ENCODE assay signal across 11 cellular contexts in the genomic region with DNA sequence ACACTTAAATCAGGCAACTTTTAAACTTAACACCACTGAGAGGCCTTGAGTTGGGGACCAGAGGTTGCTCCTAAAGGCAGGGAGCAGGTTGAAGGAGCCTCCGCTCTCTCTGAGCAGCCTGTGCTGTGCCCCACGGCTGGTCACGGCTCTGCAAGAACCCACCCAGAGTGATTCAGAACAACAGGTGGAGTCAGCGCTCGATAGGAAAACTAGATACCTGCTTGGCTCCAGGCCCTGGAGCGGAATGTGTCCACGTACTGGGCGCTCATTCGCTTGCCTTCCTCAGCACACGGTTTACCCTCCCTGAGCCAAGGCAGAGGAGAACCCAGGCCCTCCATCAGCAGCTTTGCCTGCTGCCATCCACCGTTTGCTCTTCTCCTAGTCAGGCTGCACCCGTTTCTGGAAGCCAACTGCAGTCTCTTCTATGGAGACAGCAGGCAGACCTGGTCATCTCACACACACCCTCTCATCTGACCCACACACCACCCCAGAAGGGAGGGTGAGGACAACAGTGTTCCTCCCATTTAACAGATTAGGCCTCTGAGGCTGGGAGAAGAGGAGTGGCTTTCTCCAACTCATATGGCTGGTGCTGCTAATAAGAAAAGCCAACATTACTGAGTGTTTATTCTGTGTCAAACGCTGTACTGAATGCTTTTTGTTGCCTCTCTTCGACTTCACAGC. TPM values are rescaled to one million over a fixed set of nuclear protein-coding genes. Genes with fewer than 3 reads are reported as not detected.
A peak's percentile ranks its signal among the peaks of the same experiment; 100 is the strongest.
DNase-seq lines count a peak whose midpoint lies in the region; ATAC-seq, FAIRE-seq and TF ChIP-seq lines count a peak whose summit lies in the region.
"Had no signal": no experiment of that assay in that cellular context is flagged by ENCODE, and none has a peak within 500 bp of the region (broad histone marks: within the 10 kb centered on the region; RNA-seq: fewer than 3 reads in every experiment).

No MANE protein-coding gene starts in this region.

- POLR2A ChIA-PET in SK-N-SH (lab: Yijun Ruan, JAX) = no interaction called here

- in situ Hi-C loops in G401 (cut with HindIII; ENCODE audit: low sequenced_read_pairs) = no loop called here

- no peak overlapping the region for H3K4me3 Mint-ChIP-seq in activated T-cell treated with anti-CD3 and anti-CD28 coated beads, Interleukin-2, amount 50 U/mL, for 24 hours

- H3K36me3 ChIP-seq in bronchial epithelial cell (ENCODE audit: control insufficient read depth, insufficient read depth, low read length) = no peaks in the 10 kb centered on the region
- H3K36me3 ChIP-seq in mucosa of stomach (ENCODE audit: control insufficient read depth, insufficient read depth, low read length) = no peaks in the 10 kb centered on the region
- no peaks in the 10 kb centered on the region for H3K36me3 ChIP-seq in thoracic aorta
- no peaks in the 10 kb centered on the region for H3K36me3 ChIP-seq in SK-N-SH (replicated peaks in 1 of 2; ENCODE audit: control insufficient read depth in 1 of 2, insufficient read depth in 2 of 2, low read length in 1 of 2)
- H3K36me3 ChIP-seq: upper lobe of left lung had no signal

- TF ChIP-seq EP300 in SK-N-SH (IDR thresholded peaks at IDR 0.05; ENCODE audit: borderline replicate concordance in 1 of 2, low read depth in 1 of 2, low read length in 1 of 2) = no peak

- TF ChIP-seq CTCF in bronchial epithelial cell (IDR thresholded peaks at IDR 0.05; ENCODE audit: insufficient read depth, low read length, severe bottlenecking) (no peak), thoracic aorta (IDR thresholded peaks at IDR 0.05) (no peak), SK-N-SH (IDR thresholded peaks at IDR 0.05) (no peak)

- H3K4me2 ChIP-seq in SK-N-SH = no peak overlapping the region

- H3K9me3 ChIP-seq in mucosa of stomach (ENCODE audit: control insufficient read depth, low read length) (no peaks in the 10 kb centered on the region), thoracic aorta (no peaks in the 10 kb centered on the region), SK-N-SH (no peaks in the 10 kb centered on the region)
- H3K9me3 ChIP-seq: upper lobe of left lung had no signal

- no peak for DNase-seq in activated T-cell treated with anti-CD3 and anti-CD28 coated beads, Interleukin-2, amount 50 U/mL, for 24 hours
- DNase-seq in activated T-cell treated with anti-CD3 and anti-CD28 coated beads, Interleukin-2, amount 50 U/mL, for 48 hours = no peak
- DNase-seq in bronchial epithelial cell (ENCODE audit: low read depth) = peak; percentile 60
- DNase-seq in thoracic aorta (ENCODE audit: low spot score) = no peak
- DNase-seq in SK-N-SH = no peak
- DNase-seq in G401 (ENCODE audit: low spot score) = no peak
- DNase-seq: NCI-H446, posterior cingulate gyrus had no signal

- ATAC-seq in thoracic aorta (ENCODE audit: insufficient number of reproducible peaks, low FRiP score, low read depth) (no peak), GM18520 (IDR thresholded peaks at IDR 0.05; ENCODE audit: unreplicated experiment) (no peak)

- no peaks in the 10 kb centered on the region for H3F3A ChIP-seq in SK-N-SH (replicated peaks; ENCODE audit: insufficient read depth)

- TF ChIP-seq RAD21 in SK-N-SH (IDR thresholded peaks at IDR 0.05; ENCODE audit: low read length) = no peak

- H3K9me3 Mint-ChIP-seq in activated T-cell treated with anti-CD3 and anti-CD28 coated beads, Interleukin-2, amount 50 U/mL, for 24 hours = no peaks in the 10 kb centered on the region

- WGBS in SK-N-SH (ENCODE audit: low lambda C conversion rate) = 82% methylated on average over 4 of the region's 14 CpGs

- H3K4me1 Mint-ChIP-seq in activated T-cell treated with anti-CD3 and anti-CD28 coated beads, Interleukin-2, amount 50 U/mL, for 24 hours (ENCODE audit: low read depth) = peaks cover 43% of the 10 kb centered on the region

- H3K27me3 ChIP-seq in bronchial epithelial cell (ENCODE audit: control insufficient read depth, insufficient read depth, low read length) = no peaks in the 10 kb centered on the region
- H3K27me3 ChIP-seq in mucosa of stomach (ENCODE audit: control insufficient read depth, insufficient read depth, low read length) = no peaks in the 10 kb centered on the region
- H3K27me3 ChIP-seq in thoracic aorta (replicated peaks; ENCODE audit: insufficient read depth) = no peaks in the 10 kb centered on the region
- no peaks in the 10 kb centered on the region for H3K27me3 ChIP-seq in SK-N-SH (ENCODE audit: insufficient read depth)
- H3K27me3 ChIP-seq: upper lobe of left lung had no signal

- H2AFZ ChIP-seq in SK-N-SH (ENCODE audit: low read depth) = no peak overlapping the region

- peak overlapping the region; percentile 53 for H3K27ac Mint-ChIP-seq in activated T-cell treated with anti-CD3 and anti-CD28 coated beads, Interleukin-2, amount 50 U/mL, for 24 hours

- H3K79me2 ChIP-seq in SK-N-SH (ENCODE audit: insufficient read depth) = no peaks in the 10 kb centered on the region

- peak; percentile 32 for FAIRE-seq in bronchial epithelial cell (lab: Jason Lieb, UNC)

- H3K4me3 ChIP-seq in bronchial epithelial cell (ENCODE audit: low read depth, low read length) (no peak overlapping the region), mucosa of stomach (ENCODE audit: low read length) (no peak overlapping the region), thoracic aorta (no peak overlapping the region), SK-N-SH (ENCODE audit: low read depth in 2 of 2, low read length in 1 of 2) (no peak overlapping the region)
- H3K4me3 ChIP-seq: upper lobe of left lung had no signal

- H3K9ac ChIP-seq in mucosa of stomach (ENCODE audit: low read length) (peak overlapping the region; percentile 69), SK-N-SH (no peak overlapping the region)

- H3K27me3 Mint-ChIP-seq in activated T-cell treated with anti-CD3 and anti-CD28 coated beads, Interleukin-2, amount 50 U/mL, for 24 hours = no peaks in the 10 kb centered on the region

- CTCF ChIA-PET in SK-N-SH (lab: Yijun Ruan, JAX) = interaction anchor here (1.1 kb wide), 1 partner anchor 448 kb away, joined by 3 read pairs; no protein-coding TSS in a partner anchor

- H3K9me2 ChIP-seq in SK-N-SH = no peaks in the 10 kb centered on the region

- no peaks in the 10 kb centered on the region for H4K20me1 ChIP-seq in SK-N-SH (ENCODE audit: insufficient read depth)

- H3K4me1 ChIP-seq in mucosa of stomach (ENCODE audit: control insufficient read depth, insufficient read depth, low read length) (peaks cover 48% of the 10 kb centered on the region), thoracic aorta (ENCODE audit: control insufficient read depth in 1 of 2, low read depth in 2 of 2) (peaks cover 19 to 56% of the 10 kb centered on the region in 2 donors), SK-N-SH (ENCODE audit: control insufficient read depth in 1 of 2, insufficient read depth in 2 of 2, low read depth in 1 of 2, low read length in 1 of 2) (peaks cover 0 to 34% of the 10 kb centered on the region in 2 experiments; a peak in 2 of 4 replicates)

- no peaks in the 10 kb centered on the region for H3K36me3 Mint-ChIP-seq in activated T-cell treated with anti-CD3 and anti-CD28 coated beads, Interleukin-2, amount 50 U/mL, for 24 hours (ENCODE audit: low read depth)

- H3K27ac ChIP-seq in thoracic aorta (peak overlapping the region; percentile 79 to 90), SK-N-SH (ENCODE audit: low read depth in 2 of 2, low read length in 1 of 2) (no peak overlapping the region; a peak in 1 of 4 replicates)

TF ChIP-seq in SK-N-SH, 30 proteins besides CTCF, POLR2A, EP300 and RAD21:
- TF ChIP-seq FOXM1 (IDR thresholded peaks at IDR 0.05; ENCODE audit: low read depth) (no peak), GATA2 (CRISPR knock-in tag; IDR thresholded peaks at IDR 0.05) (no peak), RCOR1 (IDR thresholded peaks at IDR 0.05; ENCODE audit: low read length) (no peak), TAF1 (IDR thresholded peaks at IDR 0.05; ENCODE audit: borderline replicate concordance, low read depth, low read length) (no peak), IRF3 (IDR thresholded peaks at IDR 0.05; ENCODE audit: low read depth, low read length) (no peak), POLR2AphosphoS5 (IDR thresholded peaks at IDR 0.05; ENCODE audit: low read depth, low read length) (no peak), JUND (IDR thresholded peaks at IDR 0.05) (no peak), NFIC (IDR thresholded peaks at IDR 0.05; ENCODE audit: borderline replicate concordance) (no peak), FOXJ3 (CRISPR knock-in tag; IDR thresholded peaks at IDR 0.05) (no peak)
- TF ChIP-seq, protein P1, sequence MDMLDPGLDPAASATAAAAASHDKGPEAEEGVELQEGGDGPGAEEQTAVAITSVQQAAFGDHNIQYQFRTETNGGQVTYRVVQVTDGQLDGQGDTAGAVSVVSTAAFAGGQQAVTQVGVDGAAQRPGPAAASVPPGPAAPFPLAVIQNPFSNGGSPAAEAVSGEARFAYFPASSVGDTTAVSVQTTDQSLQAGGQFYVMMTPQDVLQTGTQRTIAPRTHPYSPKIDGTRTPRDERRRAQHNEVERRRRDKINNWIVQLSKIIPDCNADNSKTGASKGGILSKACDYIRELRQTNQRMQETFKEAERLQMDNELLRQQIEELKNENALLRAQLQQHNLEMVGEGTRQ (IDR thresholded peaks at IDR 0.05; ENCODE audit: borderline replicate concordance, low read depth, low read length) = no peak

RNA-seq across cellular contexts. Expression of gene PDCD4, which starts 37.6 kb away (rescaled TPM):
- total RNA-seq in bronchial epithelial cell (77.9 and 136 TPM in 2 replicates), thoracic aorta (10 to 100 TPM; 53.5 to 91.3 TPM)
- 23.3 and 31.1 TPM in 2 replicates for polyA plus RNA-seq in SK-N-SH (2012; rRNA removed)
- polyA plus RNA-seq in SK-N-SH (2012; cell fraction: cytosol; rRNA removed) = 33.5 and 54.6 TPM in 2 replicates
- 6.9 and 18.3 TPM in 2 replicates for polyA plus RNA-seq in SK-N-SH (2012; cell fraction: nucleus; rRNA removed)
- total RNA-seq in G401 (2014; rRNA removed; shearing (Covaris generic)) = 10.8 and 43.0 TPM in 2 replicates

Comparison
In these comparisons a context has a peak if more than half of its experiments do, and no peak if none do; other contexts are left out.
1. H3K27ac ChIP-seq: peak in thoracic aorta (2 of 2); none in SK-N-SH (0 of 2).